In the genomic region with DNA sequence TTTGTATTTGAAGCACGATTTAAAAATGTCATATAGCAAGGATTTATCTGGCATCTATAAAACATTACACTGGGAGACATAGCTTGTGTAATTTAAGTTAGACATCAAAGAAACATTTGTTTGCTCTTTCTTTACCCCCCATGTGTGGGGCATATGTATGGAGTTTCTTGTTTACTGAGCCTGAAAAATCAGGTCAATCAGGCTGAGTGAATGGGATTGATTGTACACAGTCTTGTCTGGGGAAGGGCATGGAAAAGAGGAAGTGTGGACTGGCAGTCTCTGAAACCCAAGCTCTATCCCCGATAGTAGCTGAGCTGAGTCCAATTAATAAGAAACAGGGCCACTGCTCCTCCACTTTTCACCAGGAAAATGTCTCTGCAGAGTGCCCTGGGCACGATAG, we compare ENCODE assay signal across 1 cellular context.
TF ChIP-seq lines count a peak whose summit lies in the region.

No MANE protein-coding gene starts in this region.

TF ChIP-seq in HepG2, 621 proteins besides CTCF, POLR2A, EP300 and RAD21 (continued from another document and continues in another):
- TF ChIP-seq HDAC6 (IDR thresholded peaks at IDR 0.05; ENCODE audit: low read depth, low read length) (no peak), SUZ12 (IDR thresholded peaks at IDR 0.05; ENCODE audit: low read depth, low read length) (no peak), FIP1L1 (IDR thresholded peaks at IDR 0.05; ENCODE audit: borderline replicate concordance, insufficient read depth, low read depth, low read length) (no peak), NFE2 (CRISPR knock-in tag; IDR thresholded peaks at IDR 0.05) (no peak), NR1H2 (CRISPR knock-in tag; IDR thresholded peaks at IDR 0.05; ENCODE audit: borderline replicate concordance, low read depth) (no peak), GFI1 (CRISPR knock-in tag; IDR thresholded peaks at IDR 0.05; ENCODE audit: borderline replicate concordance) (peak; percentile 97), RFX3 (CRISPR knock-in tag; IDR thresholded peaks at IDR 0.05) (no peak), ZNF10 (CRISPR knock-in tag; IDR thresholded peaks at IDR 0.05; ENCODE audit: borderline replicate concordance, low read depth) (no peak), TCF7L2 (IDR thresholded peaks at IDR 0.05; ENCODE audit: low read depth, low read length) (no peak), SRF (IDR thresholded peaks at IDR 0.05; ENCODE audit: low read depth, low read length) (no peak), PHF5A (CRISPR knock-in tag; IDR thresholded peaks at IDR 0.05; ENCODE audit: low read depth, unreplicated experiment) (no peak), ZFX (CRISPR knock-in tag; IDR thresholded peaks at IDR 0.05; ENCODE audit: low read depth) (no peak), ZNF598 (CRISPR knock-in tag; IDR thresholded peaks at IDR 0.05; ENCODE audit: borderline replicate concordance) (no peak), ERF (CRISPR knock-in tag; IDR thresholded peaks at IDR 0.05) (no peak), ZNF468 (CRISPR knock-in tag; IDR thresholded peaks at IDR 0.05) (no peak), ZNF883 (CRISPR knock-in tag; IDR thresholded peaks at IDR 0.05; ENCODE audit: not compliant biosample characterization) (no peak), ZNF766 (CRISPR knock-in tag; IDR thresholded peaks at IDR 0.05; ENCODE audit: borderline replicate concordance) (no peak), MTA3 (CRISPR knock-in tag; IDR thresholded peaks at IDR 0.05) (no peak), ZNF747 (CRISPR knock-in tag; IDR thresholded peaks at IDR 0.05; ENCODE audit: borderline replicate concordance) (no peak), JUN (CRISPR knock-in tag; IDR thresholded peaks at IDR 0.05) (no peak), TCF7 (IDR thresholded peaks at IDR 0.05; ENCODE audit: low read depth) (peak; percentile 85), TEAD2 (CRISPR knock-in tag; IDR thresholded peaks at IDR 0.05) (no peak), MTA1 (CRISPR knock-in tag; IDR thresholded peaks at IDR 0.05; ENCODE audit: borderline replicate concordance) (no peak), ZNF775 (CRISPR knock-in tag; IDR thresholded peaks at IDR 0.05; ENCODE audit: borderline replicate concordance) (no peak), ZNF496 (CRISPR knock-in tag; IDR thresholded peaks at IDR 0.05; ENCODE audit: insufficient replicate concordance) (no peak), HIVEP1 (CRISPR knock-in tag; IDR thresholded peaks at IDR 0.05) (no peak), ZNF143 (CRISPR knock-in tag; IDR thresholded peaks at IDR 0.05) (no peak), ZNF878 (CRISPR knock-in tag; IDR thresholded peaks at IDR 0.05) (no peak), SSRP1 (CRISPR knock-in tag; IDR thresholded peaks at IDR 0.05) (no peak), ZNF547 (CRISPR knock-in tag; IDR thresholded peaks at IDR 0.05) (no peak), FOXA1 (IDR thresholded peaks at IDR 0.05) (no peak), FOXA1 (CRISPR knock-in tag; IDR thresholded peaks at IDR 0.05) (peak; percentile 69)
- TF ChIP-seq, protein P1, sequence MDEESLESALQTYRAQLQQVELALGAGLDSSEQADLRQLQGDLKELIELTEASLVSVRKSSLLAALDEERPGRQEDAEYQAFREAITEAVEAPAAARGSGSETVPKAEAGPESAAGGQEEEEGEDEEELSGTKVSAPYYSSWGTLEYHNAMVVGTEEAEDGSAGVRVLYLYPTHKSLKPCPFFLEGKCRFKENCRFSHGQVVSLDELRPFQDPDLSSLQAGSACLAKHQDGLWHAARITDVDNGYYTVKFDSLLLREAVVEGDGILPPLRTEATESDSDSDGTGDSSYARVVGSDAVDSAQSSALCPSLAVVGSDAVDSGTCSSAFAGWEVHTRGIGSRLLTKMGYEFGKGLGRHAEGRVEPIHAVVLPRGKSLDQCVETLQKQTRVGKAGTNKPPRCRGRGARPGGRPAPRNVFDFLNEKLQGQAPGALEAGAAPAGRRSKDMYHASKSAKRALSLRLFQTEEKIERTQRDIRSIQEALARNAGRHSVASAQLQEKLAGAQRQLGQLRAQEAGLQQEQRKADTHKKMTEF (CRISPR knock-in tag; IDR thresholded peaks at IDR 0.05): no peak
- TF ChIP-seq, protein P2, sequence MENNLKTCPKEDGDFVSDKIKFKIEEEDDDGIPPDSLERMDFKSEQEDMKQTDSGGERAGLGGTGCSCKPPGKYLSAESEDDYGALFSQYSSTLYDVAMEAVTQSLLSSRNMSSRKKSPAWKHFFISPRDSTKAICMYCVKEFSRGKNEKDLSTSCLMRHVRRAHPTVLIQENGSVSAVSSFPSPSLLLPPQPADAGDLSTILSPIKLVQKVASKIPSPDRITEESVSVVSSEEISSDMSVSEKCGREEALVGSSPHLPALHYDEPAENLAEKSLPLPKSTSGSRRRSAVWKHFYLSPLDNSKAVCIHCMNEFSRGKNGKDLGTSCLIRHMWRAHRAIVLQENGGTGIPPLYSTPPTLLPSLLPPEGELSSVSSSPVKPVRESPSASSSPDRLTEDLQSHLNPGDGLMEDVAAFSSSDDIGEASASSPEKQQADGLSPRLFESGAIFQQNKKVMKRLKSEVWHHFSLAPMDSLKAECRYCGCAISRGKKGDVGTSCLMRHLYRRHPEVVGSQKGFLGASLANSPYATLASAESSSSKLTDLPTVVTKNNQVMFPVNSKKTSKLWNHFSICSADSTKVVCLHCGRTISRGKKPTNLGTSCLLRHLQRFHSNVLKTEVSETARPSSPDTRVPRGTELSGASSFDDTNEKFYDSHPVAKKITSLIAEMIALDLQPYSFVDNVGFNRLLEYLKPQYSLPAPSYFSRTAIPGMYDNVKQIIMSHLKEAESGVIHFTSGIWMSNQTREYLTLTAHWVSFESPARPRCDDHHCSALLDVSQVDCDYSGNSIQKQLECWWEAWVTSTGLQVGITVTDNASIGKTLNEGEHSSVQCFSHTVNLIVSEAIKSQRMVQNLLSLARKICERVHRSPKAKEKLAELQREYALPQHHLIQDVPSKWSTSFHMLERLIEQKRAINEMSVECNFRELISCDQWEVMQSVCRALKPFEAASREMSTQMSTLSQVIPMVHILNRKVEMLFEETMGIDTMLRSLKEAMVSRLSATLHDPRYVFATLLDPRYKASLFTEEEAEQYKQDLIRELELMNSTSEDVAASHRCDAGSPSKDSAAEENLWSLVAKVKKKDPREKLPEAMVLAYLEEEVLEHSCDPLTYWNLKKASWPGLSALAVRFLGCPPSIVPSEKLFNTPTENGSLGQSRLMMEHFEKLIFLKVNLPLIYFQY (CRISPR knock-in tag; IDR thresholded peaks at IDR 0.05; ENCODE audit: borderline replicate concordance): no peak
- TF ChIP-seq, protein P3, sequence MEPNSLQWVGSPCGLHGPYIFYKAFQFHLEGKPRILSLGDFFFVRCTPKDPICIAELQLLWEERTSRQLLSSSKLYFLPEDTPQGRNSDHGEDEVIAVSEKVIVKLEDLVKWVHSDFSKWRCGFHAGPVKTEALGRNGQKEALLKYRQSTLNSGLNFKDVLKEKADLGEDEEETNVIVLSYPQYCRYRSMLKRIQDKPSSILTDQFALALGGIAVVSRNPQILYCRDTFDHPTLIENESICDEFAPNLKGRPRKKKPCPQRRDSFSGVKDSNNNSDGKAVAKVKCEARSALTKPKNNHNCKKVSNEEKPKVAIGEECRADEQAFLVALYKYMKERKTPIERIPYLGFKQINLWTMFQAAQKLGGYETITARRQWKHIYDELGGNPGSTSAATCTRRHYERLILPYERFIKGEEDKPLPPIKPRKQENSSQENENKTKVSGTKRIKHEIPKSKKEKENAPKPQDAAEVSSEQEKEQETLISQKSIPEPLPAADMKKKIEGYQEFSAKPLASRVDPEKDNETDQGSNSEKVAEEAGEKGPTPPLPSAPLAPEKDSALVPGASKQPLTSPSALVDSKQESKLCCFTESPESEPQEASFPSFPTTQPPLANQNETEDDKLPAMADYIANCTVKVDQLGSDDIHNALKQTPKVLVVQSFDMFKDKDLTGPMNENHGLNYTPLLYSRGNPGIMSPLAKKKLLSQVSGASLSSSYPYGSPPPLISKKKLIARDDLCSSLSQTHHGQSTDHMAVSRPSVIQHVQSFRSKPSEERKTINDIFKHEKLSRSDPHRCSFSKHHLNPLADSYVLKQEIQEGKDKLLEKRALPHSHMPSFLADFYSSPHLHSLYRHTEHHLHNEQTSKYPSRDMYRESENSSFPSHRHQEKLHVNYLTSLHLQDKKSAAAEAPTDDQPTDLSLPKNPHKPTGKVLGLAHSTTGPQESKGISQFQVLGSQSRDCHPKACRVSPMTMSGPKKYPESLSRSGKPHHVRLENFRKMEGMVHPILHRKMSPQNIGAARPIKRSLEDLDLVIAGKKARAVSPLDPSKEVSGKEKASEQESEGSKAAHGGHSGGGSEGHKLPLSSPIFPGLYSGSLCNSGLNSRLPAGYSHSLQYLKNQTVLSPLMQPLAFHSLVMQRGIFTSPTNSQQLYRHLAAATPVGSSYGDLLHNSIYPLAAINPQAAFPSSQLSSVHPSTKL (CRISPR knock-in tag; IDR thresholded peaks at IDR 0.05): peak; percentile 75
- TF ChIP-seq, protein P4, sequence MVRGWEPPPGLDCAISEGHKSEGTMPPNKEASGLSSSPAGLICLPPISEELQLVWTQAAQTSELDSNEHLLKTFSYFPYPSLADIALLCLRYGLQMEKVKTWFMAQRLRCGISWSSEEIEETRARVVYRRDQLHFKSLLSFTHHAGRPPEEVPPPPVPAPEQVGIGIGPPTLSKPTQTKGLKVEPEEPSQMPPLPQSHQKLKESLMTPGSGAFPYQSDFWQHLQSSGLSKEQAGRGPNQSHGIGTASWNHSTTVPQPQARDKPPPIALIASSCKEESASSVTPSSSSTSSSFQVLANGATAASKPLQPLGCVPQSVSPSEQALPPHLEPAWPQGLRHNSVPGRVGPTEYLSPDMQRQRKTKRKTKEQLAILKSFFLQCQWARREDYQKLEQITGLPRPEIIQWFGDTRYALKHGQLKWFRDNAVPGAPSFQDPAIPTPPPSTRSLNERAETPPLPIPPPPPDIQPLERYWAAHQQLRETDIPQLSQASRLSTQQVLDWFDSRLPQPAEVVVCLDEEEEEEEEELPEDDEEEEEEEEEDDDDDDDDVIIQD (CRISPR knock-in tag; IDR thresholded peaks at IDR 0.05; ENCODE audit: low read depth): no peak
- TF ChIP-seq, protein P5, sequence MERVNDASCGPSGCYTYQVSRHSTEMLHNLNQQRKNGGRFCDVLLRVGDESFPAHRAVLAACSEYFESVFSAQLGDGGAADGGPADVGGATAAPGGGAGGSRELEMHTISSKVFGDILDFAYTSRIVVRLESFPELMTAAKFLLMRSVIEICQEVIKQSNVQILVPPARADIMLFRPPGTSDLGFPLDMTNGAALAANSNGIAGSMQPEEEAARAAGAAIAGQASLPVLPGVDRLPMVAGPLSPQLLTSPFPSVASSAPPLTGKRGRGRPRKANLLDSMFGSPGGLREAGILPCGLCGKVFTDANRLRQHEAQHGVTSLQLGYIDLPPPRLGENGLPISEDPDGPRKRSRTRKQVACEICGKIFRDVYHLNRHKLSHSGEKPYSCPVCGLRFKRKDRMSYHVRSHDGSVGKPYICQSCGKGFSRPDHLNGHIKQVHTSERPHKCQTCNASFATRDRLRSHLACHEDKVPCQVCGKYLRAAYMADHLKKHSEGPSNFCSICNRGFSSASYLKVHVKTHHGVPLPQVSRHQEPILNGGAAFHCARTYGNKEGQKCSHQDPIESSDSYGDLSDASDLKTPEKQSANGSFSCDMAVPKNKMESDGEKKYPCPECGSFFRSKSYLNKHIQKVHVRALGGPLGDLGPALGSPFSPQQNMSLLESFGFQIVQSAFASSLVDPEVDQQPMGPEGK (CRISPR knock-in tag; IDR thresholded peaks at IDR 0.05): peak; percentile 88
- TF ChIP-seq, protein P6, sequence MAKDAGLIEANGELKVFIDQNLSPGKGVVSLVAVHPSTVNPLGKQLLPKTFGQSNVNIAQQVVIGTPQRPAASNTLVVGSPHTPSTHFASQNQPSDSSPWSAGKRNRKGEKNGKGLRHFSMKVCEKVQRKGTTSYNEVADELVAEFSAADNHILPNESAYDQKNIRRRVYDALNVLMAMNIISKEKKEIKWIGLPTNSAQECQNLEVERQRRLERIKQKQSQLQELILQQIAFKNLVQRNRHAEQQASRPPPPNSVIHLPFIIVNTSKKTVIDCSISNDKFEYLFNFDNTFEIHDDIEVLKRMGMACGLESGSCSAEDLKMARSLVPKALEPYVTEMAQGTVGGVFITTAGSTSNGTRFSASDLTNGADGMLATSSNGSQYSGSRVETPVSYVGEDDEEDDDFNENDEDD (CRISPR knock-in tag; IDR thresholded peaks at IDR 0.05; ENCODE audit: borderline replicate concordance): no peak
- TF ChIP-seq, protein P7, sequence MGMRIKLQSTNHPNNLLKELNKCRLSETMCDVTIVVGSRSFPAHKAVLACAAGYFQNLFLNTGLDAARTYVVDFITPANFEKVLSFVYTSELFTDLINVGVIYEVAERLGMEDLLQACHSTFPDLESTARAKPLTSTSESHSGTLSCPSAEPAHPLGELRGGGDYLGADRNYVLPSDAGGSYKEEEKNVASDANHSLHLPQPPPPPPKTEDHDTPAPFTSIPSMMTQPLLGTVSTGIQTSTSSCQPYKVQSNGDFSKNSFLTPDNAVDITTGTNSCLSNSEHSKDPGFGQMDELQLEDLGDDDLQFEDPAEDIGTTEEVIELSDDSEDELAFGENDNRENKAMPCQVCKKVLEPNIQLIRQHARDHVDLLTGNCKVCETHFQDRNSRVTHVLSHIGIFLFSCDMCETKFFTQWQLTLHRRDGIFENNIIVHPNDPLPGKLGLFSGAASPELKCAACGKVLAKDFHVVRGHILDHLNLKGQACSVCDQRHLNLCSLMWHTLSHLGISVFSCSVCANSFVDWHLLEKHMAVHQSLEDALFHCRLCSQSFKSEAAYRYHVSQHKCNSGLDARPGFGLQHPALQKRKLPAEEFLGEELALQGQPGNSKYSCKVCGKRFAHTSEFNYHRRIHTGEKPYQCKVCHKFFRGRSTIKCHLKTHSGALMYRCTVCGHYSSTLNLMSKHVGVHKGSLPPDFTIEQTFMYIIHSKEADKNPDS (CRISPR knock-in tag; IDR thresholded peaks at IDR 0.05): no peak
- TF ChIP-seq, protein P8, sequence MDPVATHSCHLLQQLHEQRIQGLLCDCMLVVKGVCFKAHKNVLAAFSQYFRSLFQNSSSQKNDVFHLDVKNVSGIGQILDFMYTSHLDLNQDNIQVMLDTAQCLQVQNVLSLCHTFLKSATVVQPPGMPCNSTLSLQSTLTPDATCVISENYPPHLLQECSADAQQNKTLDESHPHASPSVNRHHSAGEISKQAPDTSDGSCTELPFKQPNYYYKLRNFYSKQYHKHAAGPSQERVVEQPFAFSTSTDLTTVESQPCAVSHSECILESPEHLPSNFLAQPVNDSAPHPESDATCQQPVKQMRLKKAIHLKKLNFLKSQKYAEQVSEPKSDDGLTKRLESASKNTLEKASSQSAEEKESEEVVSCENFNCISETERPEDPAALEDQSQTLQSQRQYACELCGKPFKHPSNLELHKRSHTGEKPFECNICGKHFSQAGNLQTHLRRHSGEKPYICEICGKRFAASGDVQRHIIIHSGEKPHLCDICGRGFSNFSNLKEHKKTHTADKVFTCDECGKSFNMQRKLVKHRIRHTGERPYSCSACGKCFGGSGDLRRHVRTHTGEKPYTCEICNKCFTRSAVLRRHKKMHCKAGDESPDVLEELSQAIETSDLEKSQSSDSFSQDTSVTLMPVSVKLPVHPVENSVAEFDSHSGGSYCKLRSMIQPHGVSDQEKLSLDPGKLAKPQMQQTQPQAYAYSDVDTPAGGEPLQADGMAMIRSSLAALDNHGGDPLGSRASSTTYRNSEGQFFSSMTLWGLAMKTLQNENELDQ (CRISPR knock-in tag; IDR thresholded peaks at IDR 0.05; ENCODE audit: borderline replicate concordance): no peak
- TF ChIP-seq, protein P9, sequence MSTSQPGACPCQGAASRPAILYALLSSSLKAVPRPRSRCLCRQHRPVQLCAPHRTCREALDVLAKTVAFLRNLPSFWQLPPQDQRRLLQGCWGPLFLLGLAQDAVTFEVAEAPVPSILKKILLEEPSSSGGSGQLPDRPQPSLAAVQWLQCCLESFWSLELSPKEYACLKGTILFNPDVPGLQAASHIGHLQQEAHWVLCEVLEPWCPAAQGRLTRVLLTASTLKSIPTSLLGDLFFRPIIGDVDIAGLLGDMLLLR (CRISPR knock-in tag; IDR thresholded peaks at IDR 0.05): no peak
